In genomic region chr7:93409324-93409723, GRCh38 we compare ENCODE assay signal across 33 cellular contexts.
"Had no signal": no experiment of that assay in that cellular context is flagged by ENCODE, and none has a peak within 500 bp of the region (broad histone marks: within the 10 kb centered on the region; RNA-seq: fewer than 3 reads in every experiment).

No MANE protein-coding gene starts in this region.

- FAIRE-seq: astrocyte, bronchial epithelial cell had no signal

- DNase-seq: activated effector memory CD4-positive, alpha-beta T cell treated with anti-CD3 and anti-CD28 coated beads, Interleukin-2, amount 50 U/mL, for 16 hours; activated effector memory CD4-positive, alpha-beta T cell treated with Interleukin-2 at 50 U/mL for 16 hours; activated gamma-delta T cell; activated gamma-delta T cell treated with Interleukin-2 at 50 U/mL for 16 hours; activated naive CD4-positive, alpha-beta T cell; activated naive CD4-positive, alpha-beta T cell treated with anti-CD3 and anti-CD28 coated beads for 36 hours; activated naive CD4-positive, alpha-beta T cell treated with anti-CD3 and anti-CD28 coated beads, Interleukin-2, amount 10 ng/mL, durations not matched to agents 7 days and 5 days; activated naive CD4-positive, alpha-beta T cell treated with anti-CD3 and anti-CD28 coated beads, Interleukin-2, amount 50 U/mL, for 16 hours; activated naive CD4-positive, alpha-beta T cell treated with Interleukin-2 at 50 U/mL for 16 hours; activated naive CD8-positive, alpha-beta T cell treated with anti-CD3 and anti-CD28 coated beads for 36 hours; activated naive CD8-positive, alpha-beta T cell treated with anti-CD3 and anti-CD28 coated beads, Interleukin-2, amount 10 ng/mL, durations not matched to agents 7 days and 5 days; activated naive CD8-positive, alpha-beta T cell treated with anti-CD3 and anti-CD28 coated beads, Interleukin-2, amount 50 U/mL, for 24 hours; activated T-cell treated with anti-CD3 and anti-CD28 coated beads, Interleukin-2, amount 50 U/mL, for 24 hours; activated T-cell treated with anti-CD3 and anti-CD28 coated beads, Interleukin-2, amount 50 U/mL, for 4 hours; activated T-cell treated with anti-CD3 and anti-CD28 coated beads, Interleukin-2, amount 50 U/mL, for 48 hours; activated T-cell treated with anti-CD3 and anti-CD28 coated beads, Interleukin-2, amount 50 U/mL, for 72 hours; adrenal gland; amniotic stem cell; amygdala; anterior cingulate cortex; aorta; body of pancreas; brain microvascular endothelial cell; caudate nucleus; central memory CD4-positive, alpha-beta T cell; cerebellar nuclear complex had no signal

- H3K27me3 ChIP-seq: ascending aorta, body of pancreas, brain microvascular endothelial cell, breast epithelium, cardiac muscle cell had no signal

- H3K9me3 ChIP-seq: body of pancreas had no signal

- H3K36me3 ChIP-seq: adrenal gland, ascending aorta, brain microvascular endothelial cell, breast epithelium, cardiac muscle cell had no signal

- ATAC-seq: activated naive CD4-positive, alpha-beta T cell treated with anti-CD3 and anti-CD28 coated beads, Interleukin-2, amount 50 U/mL, for 72 hours; activated naive CD8-positive, alpha-beta T cell treated with anti-CD3 and anti-CD28 coated beads, Interleukin-2, amount 50 U/mL, for 24 hours; activated T-cell treated with anti-CD3 and anti-CD28 coated beads, Interleukin-2, amount 50 U/mL, for 4 hours; activated T-cell treated with anti-CD3 and anti-CD28 coated beads, Interleukin-2, amount 50 U/mL, for 72 hours; activated T-helper 17 cell treated with anti-CD3 and anti-CD28 coated beads, Interleukin-2, amount 50 U/mL, for 72 hours; body of pancreas had no signal

- H3K4me3 ChIP-seq: adrenal gland, ascending aorta, body of pancreas, breast epithelium, cardiac muscle cell had no signal

- H3K27ac ChIP-seq: adrenal gland, ascending aorta, body of pancreas, brain microvascular endothelial cell, breast epithelium, cardiac muscle cell had no signal

- H3K4me1 ChIP-seq: adrenal gland, ascending aorta, body of pancreas, breast epithelium had no signal
